Comparison of ENCODE assay signal across 19 cellular contexts in the genomic region with DNA sequence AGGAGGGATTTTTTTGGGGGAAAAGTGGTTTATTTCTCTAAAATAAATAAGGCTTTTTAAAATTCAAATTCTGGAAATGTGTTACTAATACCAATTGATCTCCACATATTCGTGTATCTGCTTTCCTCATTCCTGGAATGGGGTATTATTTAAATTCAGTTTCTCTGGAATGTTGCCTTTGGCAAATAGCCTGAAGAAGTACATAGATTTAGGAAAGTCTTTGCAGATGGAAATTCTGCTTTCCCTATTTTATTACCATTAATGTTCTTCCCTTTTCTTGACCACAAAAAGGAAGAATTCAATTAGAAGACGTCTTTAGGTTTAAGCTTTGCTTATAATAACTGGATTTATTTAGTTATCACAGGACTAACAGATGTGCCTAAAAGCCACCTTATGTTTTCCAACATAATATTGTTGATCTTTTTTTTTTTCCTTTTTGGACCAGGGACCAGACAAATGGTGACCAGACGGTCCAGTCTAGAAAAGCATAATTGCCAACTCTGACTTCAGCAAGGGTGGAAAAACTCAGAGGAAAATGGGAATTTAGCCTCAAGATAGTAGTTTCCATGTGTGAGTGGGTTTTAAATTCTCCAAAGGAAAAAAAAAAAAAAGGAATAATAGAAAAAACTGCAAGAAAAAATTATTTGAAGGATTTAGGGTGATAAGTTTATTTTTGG.
DNase-seq lines count a peak whose midpoint lies in the region; ATAC-seq and TF ChIP-seq lines count a peak whose summit lies in the region.
"Had no signal": no experiment of that assay in that cellular context is flagged by ENCODE, and none has a peak within 500 bp of the region (broad histone marks: within the 10 kb centered on the region; RNA-seq: fewer than 3 reads in every experiment).

No MANE protein-coding gene starts in this region.

- no peak overlapping the region for H3K4me2 ChIP-seq in SK-N-SH
- H3K4me2 ChIP-seq in osteoblast (ENCODE audit: insufficient read depth, low read length): no peak overlapping the region
- no peak overlapping the region for H3K4me2 ChIP-seq in GM23248 (ENCODE audit: unreplicated experiment)

- DNase-seq in SK-N-SH (no peak), cerebellar nuclear complex (lab: John Stamatoyannopoulos, UW) (peak; percentile 44 to 78), glutamatergic neuron (no peak), spleen (no peak), osteoblast (ENCODE audit: insufficient read length, low spot score, missing footprints) (no peak), GM23248 (no peak)
- DNase-seq: 8988T, COR-L47, DMS53, IMR-90, NCI-H187 treated with DMSO at 0.1 percent for 48 hours, NCI-H774, Peyer's patch, SIG-M5 had no signal

- H3K36me3 ChIP-seq in SK-N-SH (replicated peaks in 1 of 2; ENCODE audit: control insufficient read depth in 1 of 2, insufficient read depth in 2 of 2, low read length in 1 of 2) (no peaks in the 10 kb centered on the region), spleen (no peaks in the 10 kb centered on the region), osteoblast (ENCODE audit: insufficient read depth, low read length) (no peaks in the 10 kb centered on the region), GM23248 (ENCODE audit: low read depth) (no peaks in the 10 kb centered on the region)
- H3K36me3 ChIP-seq: Peyer's patch had no signal

- H3K27ac ChIP-seq in SK-N-SH (ENCODE audit: low read depth in 2 of 2, low read length in 1 of 2): peak overlapping the region in 1 of 2 experiments; percentile 92; a peak in 2 of 4 replicates
- H3K27ac ChIP-seq in spleen: peak overlapping the region in 5 of 8 donors; percentile 7 to 62 (median 37)
- no peak overlapping the region for H3K27ac ChIP-seq in osteoblast (ENCODE audit: low read depth, low read length)
- H3K27ac ChIP-seq in GM23248: no peak overlapping the region
- H3K27ac ChIP-seq: C4-2B, Peyer's patch had no signal

- peaks cover 44% of the 10 kb centered on the region for H3K4me1 Mint-ChIP-seq in glutamatergic neuron (ENCODE audit: low read depth, unreplicated experiment)

- H3K9me3 ChIP-seq in SK-N-SH (no peaks in the 10 kb centered on the region), spleen (no peaks in the 10 kb centered on the region), osteoblast (ENCODE audit: low read depth, low read length) (no peaks in the 10 kb centered on the region), GM23248 (ENCODE audit: low read depth) (no peaks in the 10 kb centered on the region)
- H3K9me3 ChIP-seq: Peyer's patch had no signal

- 19% methylated on average over 3 of the region's 3 CpGs for WGBS in SK-N-SH (ENCODE audit: low lambda C conversion rate)
- 45 to 76% (median 52%) methylated on average over 3 of the region's 3 CpGs for WGBS in spleen, 5 donors
- 6 to 9% methylated on average over 3 of the region's 3 CpGs for WGBS in GM23248 (ENCODE audit: low coverage in 1 of 2, low lambda C conversion rate in 2 of 2, missing lambda C conversion rate in 2 of 2), 2 experiments

- no peak for TF ChIP-seq CTCF in SK-N-SH (IDR thresholded peaks at IDR 0.05)
- no peak for TF ChIP-seq CTCF in glutamatergic neuron (IDR thresholded peaks at IDR 0.05; ENCODE audit: partially characterized antibody, unreplicated experiment)
- no peak for TF ChIP-seq CTCF in spleen (IDR thresholded peaks at IDR 0.05 in 8 of 11, conservative IDR thresholded peaks at IDR 0.05 in 3 of 11)
- TF ChIP-seq CTCF in osteoblast (IDR thresholded peaks at IDR 0.05; ENCODE audit: extremely low read depth, low read depth, low read length): no peak

- H2AFZ ChIP-seq in SK-N-SH (ENCODE audit: low read depth): no peak overlapping the region
- no peak overlapping the region for H2AFZ ChIP-seq in osteoblast (ENCODE audit: low read length)
- no peak overlapping the region for H2AFZ ChIP-seq in GM23248

- no peaks in the 10 kb centered on the region for H3K9me2 ChIP-seq in SK-N-SH
- no peaks in the 10 kb centered on the region for H3K9me2 ChIP-seq in GM23248 (ENCODE audit: insufficient read depth)

- no peaks in the 10 kb centered on the region for H4K20me1 ChIP-seq in SK-N-SH (ENCODE audit: insufficient read depth)
- H4K20me1 ChIP-seq in osteoblast (ENCODE audit: insufficient read depth, low read length): no peaks in the 10 kb centered on the region
- no peaks in the 10 kb centered on the region for H4K20me1 ChIP-seq in GM23248 (ENCODE audit: insufficient read depth)

- no peak overlapping the region for H3K4me3 Mint-ChIP-seq in glutamatergic neuron (ENCODE audit: unreplicated experiment)

- H3K4me3 ChIP-seq in SK-N-SH (ENCODE audit: low read depth in 2 of 2, low read length in 1 of 2): no peak overlapping the region
- H3K4me3 ChIP-seq in spleen: no peak overlapping the region
- no peak overlapping the region for H3K4me3 ChIP-seq in osteoblast (ENCODE audit: insufficient read depth, low read length)
- H3K4me3 ChIP-seq in GM23248: no peak overlapping the region
- H3K4me3 ChIP-seq: GM12878, Peyer's patch had no signal

- intact Hi-C loops in spleen (cut with DNase I; ENCODE audit: low total_unique reads): no loop called here

- H3K4me1 ChIP-seq in SK-N-SH (ENCODE audit: control insufficient read depth in 1 of 2, insufficient read depth in 2 of 2, low read depth in 1 of 2, low read length in 1 of 2): peaks cover 8 to 11% of the 10 kb centered on the region in 2 experiments; a peak in 2 of 4 replicates
- peaks cover 3 to 29% (median 18%) of the 10 kb centered on the region in 6 donors for H3K4me1 ChIP-seq in spleen
- H3K4me1 ChIP-seq in osteoblast (ENCODE audit: insufficient read depth, low read length): no peaks in the 10 kb centered on the region
- no peaks in the 10 kb centered on the region for H3K4me1 ChIP-seq in GM23248 (ENCODE audit: insufficient read depth)
- H3K4me1 ChIP-seq: Peyer's patch had no signal

- ATAC-seq in SK-N-SH treated with all-trans-retinoic acid at 6 μM for 48 hours: peak; percentile 31
- ATAC-seq in activated CD4-positive, CD25-positive, alpha-beta regulatory T cell treated with anti-CD3 and anti-CD28 coated beads, Interleukin-2, amount 50 U/mL, for 24 hours: no peak
- ATAC-seq: HCT116 had no signal

- H3K9ac ChIP-seq in SK-N-SH (no peak overlapping the region), GM23248 (no peak overlapping the region)

- no peaks in the 10 kb centered on the region for H3K9me3 Mint-ChIP-seq in glutamatergic neuron (ENCODE audit: unreplicated experiment)

- TF ChIP-seq RAD21 in SK-N-SH (IDR thresholded peaks at IDR 0.05; ENCODE audit: low read length): no peak

- H3K27me3 ChIP-seq in SK-N-SH (ENCODE audit: insufficient read depth) (no peaks in the 10 kb centered on the region), spleen (replicated peaks in 1 of 7) (no peaks in the 10 kb centered on the region), osteoblast (ENCODE audit: insufficient read depth, low read length) (no peaks in the 10 kb centered on the region), GM23248 (replicated peaks; ENCODE audit: insufficient read depth) (no peaks in the 10 kb centered on the region)
- H3K27me3 ChIP-seq: Peyer's patch had no signal

- TF ChIP-seq POLR2A in spleen (IDR thresholded peaks at IDR 0.05): no peak

- peaks cover 4% of the 10 kb centered on the region for H3F3A ChIP-seq in SK-N-SH (replicated peaks; ENCODE audit: insufficient read depth)
- H3F3A ChIP-seq in GM23248 (ENCODE audit: insufficient read depth): no peaks in the 10 kb centered on the region

- H3K27ac Mint-ChIP-seq in glutamatergic neuron (ENCODE audit: unreplicated experiment): peak overlapping the region; percentile 30

- no peaks in the 10 kb centered on the region for H3K36me3 Mint-ChIP-seq in glutamatergic neuron (ENCODE audit: unreplicated experiment)

- no peaks in the 10 kb centered on the region for H3K27me3 Mint-ChIP-seq in glutamatergic neuron (ENCODE audit: unreplicated experiment)

- no peak for TF ChIP-seq EP300 in SK-N-SH (IDR thresholded peaks at IDR 0.05; ENCODE audit: borderline replicate concordance in 1 of 2, low read depth in 1 of 2, low read length in 1 of 2)

- CTCF ChIA-PET in SK-N-SH (lab: Yijun Ruan, JAX): interaction anchor here (0.6 kb wide), 1 partner anchor 74 kb away, joined by 3 read pairs; no protein-coding TSS in a partner anchor

- in situ Hi-C loops in GM23248 (cut with MboI): no loop called here

- H3K79me2 ChIP-seq in SK-N-SH (ENCODE audit: insufficient read depth): no peaks in the 10 kb centered on the region
- H3K79me2 ChIP-seq in osteoblast (ENCODE audit: insufficient read depth, low read length): no peaks in the 10 kb centered on the region
- no peaks in the 10 kb centered on the region for H3K79me2 ChIP-seq in GM23248 (ENCODE audit: insufficient read depth)

- POLR2A ChIA-PET in SK-N-SH (lab: Yijun Ruan, JAX): no interaction called here

TF ChIP-seq in SK-N-SH treated with all-trans-retinoic acid at 6 μM for 48 hours, 23 proteins besides CTCF, POLR2A, EP300 and RAD21 (continues in another document):
- no peak for TF ChIP-seq SNAI2 (CRISPR knock-in tag; IDR thresholded peaks at IDR 0.05)
- TF ChIP-seq ISL1 (CRISPR knock-in tag; IDR thresholded peaks at IDR 0.05): no peak
- no peak for TF ChIP-seq ESRRG (CRISPR knock-in tag; IDR thresholded peaks at IDR 0.05)

TF ChIP-seq in SK-N-SH, 30 proteins besides CTCF, POLR2A, EP300 and RAD21 (continues in another document):
- TF ChIP-seq YY1 (IDR thresholded peaks at IDR 0.05; ENCODE audit: low read depth): no peak
- TF ChIP-seq MEF2A (IDR thresholded peaks at IDR 0.05; ENCODE audit: borderline replicate concordance, low read depth): no peak
- TF ChIP-seq CHD2 (IDR thresholded peaks at IDR 0.05; ENCODE audit: low read length, partially characterized antibody): no peak
- no peak for TF ChIP-seq EZH2phosphoT487 (IDR thresholded peaks at IDR 0.05; ENCODE audit: borderline replicate concordance, low read depth)
- no peak for TF ChIP-seq GATA2 (CRISPR knock-in tag; IDR thresholded peaks at IDR 0.05)
- TF ChIP-seq, protein P1, sequence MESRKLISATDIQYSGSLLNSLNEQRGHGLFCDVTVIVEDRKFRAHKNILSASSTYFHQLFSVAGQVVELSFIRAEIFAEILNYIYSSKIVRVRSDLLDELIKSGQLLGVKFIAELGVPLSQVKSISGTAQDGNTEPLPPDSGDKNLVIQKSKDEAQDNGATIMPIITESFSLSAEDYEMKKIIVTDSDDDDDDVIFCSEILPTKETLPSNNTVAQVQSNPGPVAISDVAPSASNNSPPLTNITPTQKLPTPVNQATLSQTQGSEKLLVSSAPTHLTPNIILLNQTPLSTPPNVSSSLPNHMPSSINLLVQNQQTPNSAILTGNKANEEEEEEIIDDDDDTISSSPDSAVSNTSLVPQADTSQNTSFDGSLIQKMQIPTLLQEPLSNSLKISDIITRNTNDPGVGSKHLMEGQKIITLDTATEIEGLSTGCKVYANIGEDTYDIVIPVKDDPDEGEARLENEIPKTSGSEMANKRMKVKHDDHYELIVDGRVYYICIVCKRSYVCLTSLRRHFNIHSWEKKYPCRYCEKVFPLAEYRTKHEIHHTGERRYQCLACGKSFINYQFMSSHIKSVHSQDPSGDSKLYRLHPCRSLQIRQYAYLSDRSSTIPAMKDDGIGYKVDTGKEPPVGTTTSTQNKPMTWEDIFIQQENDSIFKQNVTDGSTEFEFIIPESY (IDR thresholded peaks at IDR 0.05; ENCODE audit: borderline replicate concordance, low read depth): no peak
- no peak for TF ChIP-seq RFX5 (IDR thresholded peaks at IDR 0.05; ENCODE audit: low read length)

Comparison
In these comparisons a context has a peak if more than half of its experiments do, and no peak if none do; other contexts are left out.
1. DNase-seq: peak in cerebellar nuclear complex (2 of 2); none in SK-N-SH (single experiment), glutamatergic neuron (single experiment), spleen (single experiment), osteoblast (single experiment) and GM23248 (single experiment).
2. H3K27ac ChIP-seq: peak in spleen (5 of 8); none in osteoblast (single experiment) and GM23248 (single experiment).